In the genomic region with DNA sequence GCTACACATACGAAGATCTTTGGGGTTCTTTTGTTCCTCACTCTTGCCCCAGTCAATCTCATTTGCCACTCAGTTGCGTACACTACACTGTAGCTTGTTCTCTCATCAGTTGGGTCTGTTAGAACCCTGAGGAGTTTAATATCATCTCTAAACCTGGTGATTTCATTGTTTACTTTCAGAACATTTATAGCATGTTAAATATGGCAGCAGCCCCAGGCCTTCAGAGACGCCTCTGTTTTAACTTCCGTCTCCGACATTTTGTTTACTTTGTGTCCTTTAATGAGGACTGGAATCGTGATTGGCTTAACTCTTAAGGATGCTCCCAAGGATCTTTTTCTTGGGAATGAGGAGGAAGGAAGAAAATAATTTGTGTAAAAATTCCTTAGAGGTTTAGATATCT, we compare ENCODE assay signal across 17 cellular contexts.
"Had no signal": no experiment of that assay in that cellular context is flagged by ENCODE, and none has a peak within 500 bp of the region (broad histone marks: within the 10 kb centered on the region; RNA-seq: fewer than 3 reads in every experiment).

No MANE protein-coding gene starts in this region.

- H3K4me3 Mint-ChIP-seq: activated CD8-positive, alpha-beta T cell treated with anti-CD3 and anti-CD28 coated beads, Interleukin-2, amount 10 ng/mL, durations not matched to agents 7 days and 5 days; endodermal cell; naive thymus-derived CD4-positive, alpha-beta T cell; stimulated activated effector memory CD8-positive, alpha-beta T cell treated with anti-CD3 and anti-CD28 coated beads, Interleukin-12 subunit alpha, Interleukin-12 subunit beta, amount 100 ng/mL, for 72 hours had no signal

- H3K4me3 ChIP-seq: breast epithelium, lung, tibial artery had no signal

- DNase-seq: activated CD4-positive, alpha-beta T cell treated with anti-CD3 and anti-CD28 coated beads for 4 hours; activated CD8-positive, alpha-beta memory T cell treated with anti-CD3 and anti-CD28 coated beads, Interleukin-2, amount 50 U/mL, for 48 hours; activated CD8-positive, alpha-beta T cell treated with anti-CD3 and anti-CD28 coated beads, Interleukin-2, amount 10 ng/mL, durations not matched to agents 7 days and 5 days; activated naive CD4-positive, alpha-beta T cell; aorta; endodermal cell; erythroblast; hypothalamus; kidney glomerular epithelial cell; naive thymus-derived CD4-positive, alpha-beta T cell; right cardiac atrium; small intestine; tibial artery; WERI-Rb-1 had no signal

- H3K27ac ChIP-seq: tibial artery, WERI-Rb-1 had no signal

- H3K9me3 ChIP-seq: breast epithelium, tibial artery had no signal

- H3K9me3 Mint-ChIP-seq: endodermal cell had no signal

- H3K36me3 ChIP-seq: breast epithelium, tibial artery, WERI-Rb-1 had no signal

- H3K27me3 Mint-ChIP-seq: naive thymus-derived CD4-positive, alpha-beta T cell had no signal

- H3K4me1 ChIP-seq: breast epithelium, tibial artery had no signal

- ATAC-seq: activated CD8-positive, alpha-beta T cell treated with anti-CD3 and anti-CD28 coated beads, Interleukin-2, amount 10 ng/mL, durations not matched to agents 7 days and 5 days; naive thymus-derived CD4-positive, alpha-beta T cell; right cardiac atrium; stimulated activated effector memory CD8-positive, alpha-beta T cell treated with anti-CD3 and anti-CD28 coated beads, Interleukin-12 subunit alpha, Interleukin-12 subunit beta, amount 100 ng/mL, for 72 hours had no signal

- H3K36me3 Mint-ChIP-seq: naive thymus-derived CD4-positive, alpha-beta T cell; stimulated activated effector memory CD8-positive, alpha-beta T cell treated with anti-CD3 and anti-CD28 coated beads, Interleukin-12 subunit alpha, Interleukin-12 subunit beta, amount 100 ng/mL, for 72 hours had no signal

- H3K27me3 ChIP-seq: breast epithelium, tibial artery had no signal

- H3K27ac Mint-ChIP-seq: activated CD8-positive, alpha-beta T cell treated with anti-CD3 and anti-CD28 coated beads, Interleukin-2, amount 10 ng/mL, durations not matched to agents 7 days and 5 days; endodermal cell; naive thymus-derived CD4-positive, alpha-beta T cell; stimulated activated effector memory CD8-positive, alpha-beta T cell treated with anti-CD3 and anti-CD28 coated beads, Interleukin-12 subunit alpha, Interleukin-12 subunit beta, amount 100 ng/mL, for 72 hours had no signal

- H3K4me1 Mint-ChIP-seq: endodermal cell; naive thymus-derived CD4-positive, alpha-beta T cell; stimulated activated effector memory CD8-positive, alpha-beta T cell treated with anti-CD3 and anti-CD28 coated beads, Interleukin-12 subunit alpha, Interleukin-12 subunit beta, amount 100 ng/mL, for 72 hours had no signal
